1 cellular context compared by ENCODE assay signal in the genomic region with DNA sequence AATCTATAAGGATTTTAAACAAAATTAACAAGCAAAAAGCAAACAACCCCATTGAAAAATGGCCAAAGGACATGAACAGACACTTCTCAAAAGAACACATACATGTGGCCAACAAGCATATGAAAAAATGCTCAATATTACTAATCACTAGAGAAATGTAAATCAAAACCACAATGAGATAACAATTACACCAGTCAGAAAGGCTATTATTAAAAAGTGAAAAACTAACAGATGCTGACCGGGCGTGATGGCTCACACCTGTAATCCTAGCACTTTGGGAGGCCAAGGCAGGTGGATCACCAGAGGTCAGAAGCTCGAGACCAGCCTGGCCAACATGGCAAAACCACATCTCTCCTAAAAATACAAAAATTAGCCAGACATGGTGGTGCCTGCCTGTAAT.
TF ChIP-seq lines count a peak whose summit lies in the region.

No MANE protein-coding gene starts in this region.

TF ChIP-seq in GM12878, 131 proteins besides CTCF, POLR2A, EP300 and RAD21 (continued from another document):
- TF ChIP-seq, protein P1, sequence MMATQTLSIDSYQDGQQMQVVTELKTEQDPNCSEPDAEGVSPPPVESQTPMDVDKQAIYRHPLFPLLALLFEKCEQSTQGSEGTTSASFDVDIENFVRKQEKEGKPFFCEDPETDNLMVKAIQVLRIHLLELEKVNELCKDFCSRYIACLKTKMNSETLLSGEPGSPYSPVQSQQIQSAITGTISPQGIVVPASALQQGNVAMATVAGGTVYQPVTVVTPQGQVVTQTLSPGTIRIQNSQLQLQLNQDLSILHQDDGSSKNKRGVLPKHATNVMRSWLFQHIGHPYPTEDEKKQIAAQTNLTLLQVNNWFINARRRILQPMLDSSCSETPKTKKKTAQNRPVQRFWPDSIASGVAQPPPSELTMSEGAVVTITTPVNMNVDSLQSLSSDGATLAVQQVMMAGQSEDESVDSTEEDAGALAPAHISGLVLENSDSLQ (IDR thresholded peaks at IDR 0.05), result peak; percentile 59
- peak; percentile 58; the same call in 1 of the 2 replicates for TF ChIP-seq CREM (IDR thresholded peaks at IDR 0.05; ENCODE audit: low read depth)
- TF ChIP-seq, protein P2, sequence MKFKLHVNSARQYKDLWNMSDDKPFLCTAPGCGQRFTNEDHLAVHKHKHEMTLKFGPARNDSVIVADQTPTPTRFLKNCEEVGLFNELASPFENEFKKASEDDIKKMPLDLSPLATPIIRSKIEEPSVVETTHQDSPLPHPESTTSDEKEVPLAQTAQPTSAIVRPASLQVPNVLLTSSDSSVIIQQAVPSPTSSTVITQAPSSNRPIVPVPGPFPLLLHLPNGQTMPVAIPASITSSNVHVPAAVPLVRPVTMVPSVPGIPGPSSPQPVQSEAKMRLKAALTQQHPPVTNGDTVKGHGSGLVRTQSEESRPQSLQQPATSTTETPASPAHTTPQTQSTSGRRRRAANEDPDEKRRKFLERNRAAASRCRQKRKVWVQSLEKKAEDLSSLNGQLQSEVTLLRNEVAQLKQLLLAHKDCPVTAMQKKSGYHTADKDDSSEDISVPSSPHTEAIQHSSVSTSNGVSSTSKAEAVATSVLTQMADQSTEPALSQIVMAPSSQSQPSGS (IDR thresholded peaks at IDR 0.05; ENCODE audit: low read length), result peak; percentile 30; the same call in 1 of the 2 replicates
